15 cellular contexts compared by ENCODE assay signal in the genomic region with DNA sequence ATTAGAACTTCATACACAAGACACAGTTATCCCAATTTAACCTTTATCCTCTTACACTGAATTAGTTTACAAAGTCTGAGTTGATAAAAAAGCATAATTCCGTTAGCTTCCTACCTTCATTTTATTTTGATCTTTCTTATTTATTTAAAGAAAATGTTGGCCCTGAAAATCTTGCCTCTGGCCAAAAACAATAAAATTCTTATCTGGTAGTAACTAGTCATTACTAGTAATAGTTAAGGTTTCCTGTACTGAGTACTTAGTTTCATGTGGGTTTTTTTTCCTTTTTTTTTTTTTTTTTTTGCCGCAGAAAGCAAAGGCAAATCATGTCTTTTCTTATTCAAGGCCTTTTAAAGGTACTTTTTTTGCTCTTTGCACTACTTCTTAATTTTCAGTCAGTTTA.
DNase-seq lines count a peak whose midpoint lies in the region; ATAC-seq and TF ChIP-seq lines count a peak whose summit lies in the region.
"Had no signal": no experiment of that assay in that cellular context is flagged by ENCODE, and none has a peak within 500 bp of the region (broad histone marks: within the 10 kb centered on the region; RNA-seq: fewer than 3 reads in every experiment).

No MANE protein-coding gene starts in this region.

- H3K4me1 ChIP-seq in KMS-11 (ENCODE audit: low read depth, poor library complexity, severe bottlenecking): peaks cover 47% of the 10 kb centered on the region
- peaks cover 25% of the 10 kb centered on the region for H3K4me1 ChIP-seq in PC-3 (ENCODE audit: insufficient read depth, low read length)
- H3K4me1 ChIP-seq: HAP-1 had no signal

- no peaks in the 10 kb centered on the region for H3F3A ChIP-seq in PC-3 (ENCODE audit: low read length, unreplicated experiment)

- BruUV-seq in PC-3 (replicated peaks; lab: Mats Ljungman, UMichigan): no TSS peak

- H4K20me1 ChIP-seq in KMS-11 (ENCODE audit: insufficient read depth) (no peaks in the 10 kb centered on the region), PC-3 (ENCODE audit: low read length) (no peaks in the 10 kb centered on the region)

- H3K4me3 ChIP-seq in KMS-11 (IDR thresholded peaks at IDR 0.05; ENCODE audit: insufficient read depth, low read depth, low read length) (no peak overlapping the region), PC-3 (ENCODE audit: low read length) (no peak overlapping the region), fibroblast of the aortic adventitia (ENCODE audit: low read depth, low read length) (no peak overlapping the region)
- H3K4me3 ChIP-seq: HAP-1 had no signal

- H3K9ac ChIP-seq in KMS-11: no peak overlapping the region
- no peak overlapping the region for H3K9ac ChIP-seq in PC-3 (ENCODE audit: low read length)

- H3K4me2 ChIP-seq in KMS-11 (peak overlapping the region; percentile 67), PC-3 (ENCODE audit: low read length) (0 out of 2 replicates have a peak overlapping the region, but pooled peaks have one; percentile 13)

- H3K27me3 ChIP-seq in KMS-11 (ENCODE audit: insufficient read depth, low read depth) (no peaks in the 10 kb centered on the region), PC-3 (ENCODE audit: low read length) (no peaks in the 10 kb centered on the region)

- H3K9me2 ChIP-seq in PC-3 (replicated peaks; ENCODE audit: low read length): no peaks in the 10 kb centered on the region

- H3K27ac ChIP-seq in KMS-11: peak overlapping the region; percentile 36
- H3K27ac ChIP-seq in PC-3 (ENCODE audit: low read length): no peak overlapping the region

- H3K36me3 ChIP-seq in KMS-11 (ENCODE audit: insufficient read depth) (no peaks in the 10 kb centered on the region), PC-3 (ENCODE audit: low read depth, low read length) (no peaks in the 10 kb centered on the region)
- H3K36me3 ChIP-seq: HAP-1 had no signal

- POLR2A ChIA-PET in PC-3 (lab: Charles Lee; ENCODE audit: unreplicated experiment): no interaction called here

- intact Hi-C loops in PC-3 (cut with micrococcal nuclease): no loop called here

- H3K9me3 ChIP-seq in PC-3 (ENCODE audit: low read length): no peaks in the 10 kb centered on the region
- H3K9me3 ChIP-seq: HAP-1 had no signal

- ATAC-seq in PC-3 (peak; percentile 53), GM18868 (IDR thresholded peaks at IDR 0.05; ENCODE audit: unreplicated experiment) (no peak), HG03432 (IDR thresholded peaks at IDR 0.05; ENCODE audit: unreplicated experiment) (no peak)

- H3K79me2 ChIP-seq in KMS-11 (ENCODE audit: insufficient read depth, low read depth) (no peaks in the 10 kb centered on the region), PC-3 (ENCODE audit: low read length) (no peaks in the 10 kb centered on the region)

- CTCF ChIA-PET in PC-3 (lab: Charles Lee): no interaction called here

- peak; percentile 53 for DNase-seq in PC-3
- DNase-seq in fibroblast of the aortic adventitia (ENCODE audit: low read depth): peak; percentile 23
- no peak for DNase-seq in inferior parietal cortex (ENCODE audit: extremely low spot score)
- DNase-seq: Calu3; CD4-positive, alpha-beta memory T cell; COR-L47; DMS53; DMS79 treated with DMSO at 0.1 percent for 48 hours; GF-D8; GOT3; HFFc6 had no signal

- TF ChIP-seq CTCF in KMS-11 (conservative IDR thresholded peaks at IDR 0.05; ENCODE audit: low read depth, low read length) (no peak), PC-3 (conservative IDR thresholded peaks at IDR 0.05; ENCODE audit: low read depth, low read length) (no peak), fibroblast of the aortic adventitia (IDR thresholded peaks at IDR 0.05; ENCODE audit: insufficient read depth, low read length) (no peak)

- H2AFZ ChIP-seq in KMS-11 (ENCODE audit: low read depth) (no peak overlapping the region), PC-3 (ENCODE audit: low read length) (no peak overlapping the region)
